25 cellular contexts compared by ENCODE assay signal in the genomic region with DNA sequence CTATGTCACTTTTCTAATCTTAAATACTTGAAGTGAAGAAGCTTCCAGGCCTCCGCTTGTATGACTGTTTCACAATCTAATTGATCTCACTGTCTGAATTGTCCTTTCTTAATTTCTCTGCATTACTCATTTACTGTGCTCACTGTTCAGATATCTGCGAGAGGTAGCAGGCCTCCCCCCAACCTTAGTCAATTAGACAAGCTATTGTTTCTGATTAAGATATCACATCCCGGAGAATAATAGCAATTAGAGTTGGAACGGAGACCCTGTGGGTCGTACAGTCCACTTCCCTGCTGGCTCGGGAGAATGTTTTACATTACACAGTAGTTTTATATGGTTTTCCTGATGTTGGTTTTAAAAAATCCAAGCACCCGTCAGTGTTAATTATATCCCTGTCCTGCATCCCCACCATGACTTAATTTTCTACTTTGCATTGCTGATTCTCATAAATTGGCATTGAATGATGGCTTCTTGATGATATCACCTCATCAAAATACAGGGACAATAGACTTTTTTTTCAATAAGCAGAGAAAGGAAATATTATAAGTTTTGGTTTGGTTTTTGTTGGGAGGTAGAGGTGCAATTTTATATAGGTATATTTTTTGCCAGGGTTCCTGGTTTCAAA.
"Had no signal": no experiment of that assay in that cellular context is flagged by ENCODE, and none has a peak within 500 bp of the region (broad histone marks: within the 10 kb centered on the region; RNA-seq: fewer than 3 reads in every experiment).

No MANE protein-coding gene starts in this region.

- H3K4me3 ChIP-seq: colonic mucosa, coronary artery, dorsolateral prefrontal cortex, esophagus muscularis mucosa, esophagus squamous epithelium, gastrocnemius medialis, gastroesophageal sphincter, heart left ventricle, heart right ventricle, hepatocyte had no signal

- H3K79me2 ChIP-seq: hepatocyte had no signal

- DNase-seq: colonic mucosa; cortex of kidney; dermis blood vessel endothelial cell; dorsolateral prefrontal cortex; effector CD4-positive, alpha-beta T cell; effector CD8-positive, alpha-beta T cell; effector memory CD4-positive, alpha-beta T cell; effector memory CD8-positive, alpha-beta T cell; endodermal cell; erythroblast; esophagus squamous epithelium; foreskin fibroblast; foreskin keratinocyte; foreskin melanocyte; gastrocnemius medialis; glutamatergic neuron; head of caudate nucleus; heart left ventricle; heart right ventricle had no signal

- H3K36me3 ChIP-seq: colonic mucosa, esophagus muscularis mucosa, esophagus squamous epithelium, gastrocnemius medialis, gastroesophageal sphincter, heart left ventricle, heart right ventricle had no signal

- H3K27me3 ChIP-seq: colonic mucosa, esophagus muscularis mucosa, esophagus squamous epithelium, foreskin keratinocyte, gastrocnemius medialis, gastroesophageal sphincter, heart left ventricle, hepatocyte had no signal

- H3K27ac Mint-ChIP-seq: dendritic cell treated with granulocyte-macrophage colony-stimulating factor and Interleukin-4, amounts not matched to agents 40 ng/mL and 50 ng/mL, for 4 days; effector memory CD8-positive, alpha-beta T cell; endodermal cell had no signal

- H3K4me1 ChIP-seq: colonic mucosa, esophagus muscularis mucosa, esophagus squamous epithelium, foreskin keratinocyte, gastrocnemius medialis, gastroesophageal sphincter, heart left ventricle, heart right ventricle had no signal

- H3K4me2 ChIP-seq: hepatocyte had no signal

- H3K27me3 Mint-ChIP-seq: dendritic cell treated with granulocyte-macrophage colony-stimulating factor and Interleukin-4, amounts not matched to agents 40 ng/mL and 50 ng/mL, for 4 days had no signal

- H3K27ac ChIP-seq: colonic mucosa, coronary artery, dorsolateral prefrontal cortex, epithelial cell of prostate, esophagus muscularis mucosa, esophagus squamous epithelium, foreskin keratinocyte, gastrocnemius medialis, gastroesophageal sphincter, heart left ventricle, heart right ventricle, hepatocyte had no signal

- H3K9me3 ChIP-seq: colonic mucosa, esophagus muscularis mucosa, esophagus squamous epithelium, gastrocnemius medialis, gastroesophageal sphincter, heart left ventricle, heart right ventricle had no signal

- H3K9me3 Mint-ChIP-seq: dendritic cell treated with granulocyte-macrophage colony-stimulating factor and Interleukin-4, amounts not matched to agents 40 ng/mL and 50 ng/mL, for 4 days; effector memory CD8-positive, alpha-beta T cell; endodermal cell had no signal

- ATAC-seq: effector memory CD8-positive, alpha-beta T cell; foreskin keratinocyte; gastrocnemius medialis; gastroesophageal sphincter; heart left ventricle; heart right ventricle had no signal

- H3K4me3 Mint-ChIP-seq: dendritic cell treated with granulocyte-macrophage colony-stimulating factor and Interleukin-4, amounts not matched to agents 40 ng/mL and 50 ng/mL, for 4 days; effector memory CD8-positive, alpha-beta T cell; endodermal cell had no signal

- H3K4me1 Mint-ChIP-seq: endodermal cell had no signal

- H2AFZ ChIP-seq: hepatocyte had no signal
